ENCODE assay signal across 8 cellular contexts in genomic region chr6:28985396-28986164, GRCh38. TPM values are rescaled to one million over a fixed set of nuclear protein-coding genes. Genes with fewer than 3 reads are reported as not detected.
A peak's percentile ranks its signal among the peaks of the same experiment; 100 is the strongest.
DNase-seq lines count a peak whose midpoint lies in the region; ATAC-seq and TF ChIP-seq lines count a peak whose summit lies in the region.

No MANE protein-coding gene starts in this region.

- H3K27me3 ChIP-seq in A673 (replicated peaks; ENCODE audit: insufficient read depth, low read depth, low read length, poor library complexity), result no peaks in the 10 kb centered on the region
- no peaks in the 10 kb centered on the region for H3K27me3 ChIP-seq in adipocyte (replicated peaks; ENCODE audit: control insufficient read depth, insufficient read depth, low read length)
- peaks cover 15% of the 10 kb centered on the region for H3K27me3 ChIP-seq in neural cell (ENCODE audit: insufficient read depth, low read depth, low read length)

- POLR2A ChIA-PET in A673 (lab: Charles Lee; ENCODE audit: low non-redundant PET), result interaction anchor here (0.6 kb wide), 1 partner anchor 42 kb away, joined by 5 read pairs; no protein-coding TSS in a partner anchor

- H3K9me3 ChIP-seq in A673 (ENCODE audit: low read depth, low read length, poor library complexity, severe bottlenecking) (no peaks in the 10 kb centered on the region), adipocyte (ENCODE audit: control insufficient read depth, low read length) (no peaks in the 10 kb centered on the region), neural cell (ENCODE audit: low read length) (no peaks in the 10 kb centered on the region)

- TF ChIP-seq CTCF in A673 (conservative IDR thresholded peaks at IDR 0.05; ENCODE audit: low read depth, low read length) (no peak), neural cell (IDR thresholded peaks at IDR 0.05; ENCODE audit: poor library complexity, severe bottlenecking) (no peak)

- H3K4me3 ChIP-seq in A673 (ENCODE audit: low read depth, low read length, poor library complexity, severe bottlenecking), result peak overlapping the region; percentile 38
- peak overlapping the region; percentile 84 for H3K4me3 ChIP-seq in adipocyte (ENCODE audit: low read length)
- H3K4me3 ChIP-seq in neural cell (ENCODE audit: low read length), result peak overlapping the region; percentile 62

- TF ChIP-seq EP300 in neural cell (conservative IDR thresholded peaks at IDR 0.05; ENCODE audit: poor library complexity, severe bottlenecking), result no peak

- peak overlapping the region; percentile 14 for H2AFZ ChIP-seq in neural cell (ENCODE audit: low read depth, low read length)

- H3K9me2 ChIP-seq in neural cell (ENCODE audit: insufficient read depth, low read length), result no peaks in the 10 kb centered on the region

- H3K9ac ChIP-seq in adipocyte (ENCODE audit: low read length) (peak overlapping the region; percentile 61), neural cell (ENCODE audit: low read length) (peak overlapping the region; percentile 38)

- no peaks in the 10 kb centered on the region for H3F3A ChIP-seq in neural cell (ENCODE audit: insufficient read depth, low read length, poor library complexity, severe bottlenecking)

- BruUV-seq in A673 (replicated peaks; lab: Mats Ljungman, UMichigan), result TSS peak; percentile 72

- H3K27ac ChIP-seq in A673 (ENCODE audit: low read depth, low read length, poor library complexity, severe bottlenecking), result peak overlapping the region; percentile 53
- H3K27ac ChIP-seq in neural cell (ENCODE audit: low read length), result no peak overlapping the region

- H4K20me1 ChIP-seq in neural cell (ENCODE audit: insufficient read depth), result no peaks in the 10 kb centered on the region

- no peak for ATAC-seq in HG03442 (IDR thresholded peaks at IDR 0.05; ENCODE audit: unreplicated experiment)

- TF ChIP-seq RAD21 in neural cell (conservative IDR thresholded peaks at IDR 0.05), result no peak

- peak; percentile 97 for DNase-seq in A673 (ENCODE audit: low spot score)
- DNase-seq in GOT3 (lab: John Stamatoyannopoulos, UW), result peak; percentile 55
- DNase-seq in NCI-H510A treated with DMSO at 0.1 percent for 48 hours (lab: John Stamatoyannopoulos, UW), result peak; percentile 84
- DNase-seq in adipocyte (ENCODE audit: low read depth), result peak; percentile 97
- peak; percentile 97 for DNase-seq in glomerular visceral epithelial cell (ENCODE audit: extremely low spot score)
- DNase-seq in GDM1 (lab: John Stamatoyannopoulos, UW), result no peak

- peak overlapping the region; percentile 40 for H3K4me2 ChIP-seq in neural cell (ENCODE audit: low read length)

- H3K36me3 ChIP-seq in A673 (ENCODE audit: insufficient read depth, low read length, poor library complexity, severe bottlenecking) (no peaks in the 10 kb centered on the region), adipocyte (ENCODE audit: control insufficient read depth, insufficient read depth, low read length, severe bottlenecking) (no peaks in the 10 kb centered on the region), neural cell (ENCODE audit: insufficient read depth, low read length) (no peaks in the 10 kb centered on the region)

- CTCF ChIA-PET in A673 (lab: Charles Lee), result no interaction called here

- intact Hi-C loops in A673 (cut with micrococcal nuclease; ENCODE audit: unreplicated experiment), result loop anchor here (10.0 kb wide), 1 partner anchor 121 kb away; no protein-coding TSS in a partner anchor

- H3K4me1 ChIP-seq in A673 (ENCODE audit: insufficient read depth, low read length, poor library complexity, severe bottlenecking) (peaks cover 19% of the 10 kb centered on the region), adipocyte (ENCODE audit: control insufficient read depth, insufficient read depth, low read length) (peaks cover 13% of the 10 kb centered on the region)

- no peaks in the 10 kb centered on the region for H3K79me2 ChIP-seq in neural cell (replicated peaks; ENCODE audit: insufficient read depth, low read length)

TF ChIP-seq in neural cell, 6 proteins besides CTCF, POLR2A, EP300 and RAD21:
- TF ChIP-seq MXI1 (conservative IDR thresholded peaks at IDR 0.05; ENCODE audit: poor library complexity, severe bottlenecking) (no peak), SMC3 (conservative IDR thresholded peaks at IDR 0.05; ENCODE audit: poor library complexity) (peak; percentile 32)

RNA-seq across cellular contexts. Expression of gene ZNF311, which starts 19.5 kb away (rescaled TPM):
- 0.84 and 0.92 TPM in 2 replicates for total RNA-seq in A673 (2021)
- polyA plus RNA-seq in neural cell, result 4.6 and 4.7 TPM in 2 replicates
- 2.7 and 3.0 TPM in 2 replicates for polyA minus RNA-seq in neural cell

RNA-seq across cellular contexts. Expression of gene OR2W1, which starts 59.4 kb away (rescaled TPM):
- not detected in 2 replicates for total RNA-seq in A673 (2021)
- not detected in 2 replicates for polyA plus RNA-seq in neural cell
- not detected in 2 replicates for polyA minus RNA-seq in neural cell
